In the genomic region with DNA sequence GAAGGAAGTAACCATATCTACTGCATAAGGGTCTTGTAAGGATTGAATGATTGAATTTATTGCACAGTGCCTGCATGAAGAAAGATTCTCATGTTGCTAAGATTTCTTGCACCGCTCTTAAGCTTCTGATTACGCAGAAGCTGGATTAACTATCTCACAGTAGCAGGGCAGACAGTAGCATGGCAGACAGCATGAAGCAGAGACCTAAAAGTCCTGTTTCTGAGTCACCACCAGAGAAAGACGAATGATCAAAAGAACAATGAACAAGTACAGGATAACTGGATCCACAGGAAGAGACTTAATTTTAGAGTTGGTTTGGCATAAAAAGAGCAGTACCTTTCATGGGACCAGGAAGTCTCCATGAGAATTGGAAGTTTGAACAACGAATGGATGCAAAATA, we compare ENCODE assay signal across 18 cellular contexts.
DNase-seq lines count a peak whose midpoint lies in the region; ATAC-seq, FAIRE-seq and TF ChIP-seq lines count a peak whose summit lies in the region.
"Had no signal": no experiment of that assay in that cellular context is flagged by ENCODE, and none has a peak within 500 bp of the region (broad histone marks: within the 10 kb centered on the region; RNA-seq: fewer than 3 reads in every experiment).

No MANE protein-coding gene starts in this region.

- FAIRE-seq in astrocyte (lab: Jason Lieb, UNC): no peak
- FAIRE-seq: A549 had no signal

- H3K27me3 Mint-ChIP-seq in astrocyte (ENCODE audit: low read depth, unreplicated experiment): no peaks in the 10 kb centered on the region

- H3K79me2 ChIP-seq in astrocyte (ENCODE audit: insufficient read depth, low read length): peaks cover 13% of the 10 kb centered on the region

- peaks cover 31% of the 10 kb centered on the region for H3K4me1 Mint-ChIP-seq in astrocyte (ENCODE audit: low read depth, unreplicated experiment)

- H3K36me3 ChIP-seq in cardiac muscle cell: no peaks in the 10 kb centered on the region
- no peaks in the 10 kb centered on the region for H3K36me3 ChIP-seq in astrocyte (ENCODE audit: insufficient read depth, low read length)
- H3K36me3 ChIP-seq: HAP-1 had no signal

- H3K4me2 ChIP-seq in astrocyte (ENCODE audit: low read length): no peak overlapping the region
- H3K4me2 ChIP-seq: A549 had no signal

- H3K27me3 ChIP-seq in cardiac muscle cell: no peaks in the 10 kb centered on the region
- no peaks in the 10 kb centered on the region for H3K27me3 ChIP-seq in astrocyte (ENCODE audit: insufficient read depth, low read length)

- H3K4me1 ChIP-seq in cardiac muscle cell (ENCODE audit: low read depth) (peaks cover 13% of the 10 kb centered on the region), astrocyte (ENCODE audit: insufficient read depth, low read length) (no peaks in the 10 kb centered on the region)
- H3K4me1 ChIP-seq: A549 had no signal

- no peak overlapping the region for H3K27ac Mint-ChIP-seq in astrocyte (ENCODE audit: unreplicated experiment)

- H3K9me3 ChIP-seq in cardiac muscle cell (ENCODE audit: low read depth): no peaks in the 10 kb centered on the region
- no peaks in the 10 kb centered on the region for H3K9me3 ChIP-seq in astrocyte (ENCODE audit: insufficient read depth, low read depth, low read length)
- H3K9me3 ChIP-seq: A549, HAP-1 had no signal

- no peak overlapping the region for H2AFZ ChIP-seq in astrocyte (ENCODE audit: low read depth, low read length)

- peaks cover 2% of the 10 kb centered on the region for H3K9me3 Mint-ChIP-seq in astrocyte (ENCODE audit: unreplicated experiment)

- intact Hi-C loops in cardiac septum (cut with DNase I): no loop called here

- H4K20me1 ChIP-seq in astrocyte (ENCODE audit: insufficient read depth, low read length): peaks cover 21% of the 10 kb centered on the region

- no peak overlapping the region for H3K4me3 Mint-ChIP-seq in astrocyte (ENCODE audit: unreplicated experiment)

- H3K9ac ChIP-seq in astrocyte (ENCODE audit: low read length): no peak overlapping the region

- no peak for TF ChIP-seq CTCF in cardiac muscle cell (IDR thresholded peaks at IDR 0.05; ENCODE audit: low read depth, low read length)
- TF ChIP-seq CTCF in astrocyte (IDR thresholded peaks at IDR 0.05; ENCODE audit: insufficient read depth, low read depth, low read length): no peak

- no peak for ATAC-seq in GM19328 (IDR thresholded peaks at IDR 0.05; ENCODE audit: unreplicated experiment)
- ATAC-seq: A549 had no signal

- peak overlapping the region; percentile 32 for H3K27ac ChIP-seq in cardiac muscle cell
- no peak overlapping the region for H3K27ac ChIP-seq in astrocyte (ENCODE audit: low read depth, low read length)
- H3K27ac ChIP-seq: A549, HL-60 had no signal

- DNase-seq in cardiac muscle cell (ENCODE audit: low read depth in 1 of 2, low spot score in 1 of 2) (no peak), cardiac septum (ENCODE audit: low spot score) (no peak), astrocyte (ENCODE audit: low read depth) (peak; percentile 41), lung microvascular endothelial cell (ENCODE audit: low read depth in 2 of 2) (peak; percentile 23 to 46), DMS79 (lab: John Stamatoyannopoulos, UW) (no peak), MV-4-11 (lab: John Stamatoyannopoulos, UW) (no peak)
- no peak for DNase-seq in activated T-cell treated with anti-CD3 and anti-CD28 coated beads, Interleukin-2, amount 50 U/mL, for 1 hour
- DNase-seq: C1 segment of cervical spinal cord, NCI-H1417, NCI-H187 treated with DMSO at 0.1 percent for 48 hours, NCI-H446, NCI-H69, OCI-M1, SIG-M5 had no signal

- H3K36me3 Mint-ChIP-seq in astrocyte (ENCODE audit: low read depth, unreplicated experiment): peaks cover 2% of the 10 kb centered on the region

- H3K4me3 ChIP-seq in cardiac muscle cell: no peak overlapping the region
- H3K4me3 ChIP-seq in astrocyte (ENCODE audit: insufficient read depth, low read depth, low read length): no peak overlapping the region
- H3K4me3 ChIP-seq: A549, HAP-1 had no signal

Comparison
In these comparisons a context has a peak if more than half of its experiments do, and no peak if none do; other contexts are left out.
1. DNase-seq: peak in astrocyte (single experiment) and lung microvascular endothelial cell (2 of 2); none in cardiac muscle cell (0 of 2), cardiac septum (single experiment), DMS79 (single experiment), activated T-cell treated with anti-CD3 and anti-CD28 coated beads, Interleukin-2, amount 50 U/mL, for 1 hour (single experiment) and MV-4-11 (single experiment).